ENCODE assay signal across 8 cellular contexts in genomic region chr17:16463341-16464000, GRCh38.
DNase-seq lines count a peak whose midpoint lies in the region; TF ChIP-seq lines count a peak whose summit lies in the region.

No MANE protein-coding gene starts in this region.

- DNase-seq in AG09319 (ENCODE audit: extremely low read depth, low read depth) (peak; percentile 35), NCI-H2107 treated with DMSO at 0.1 percent for 48 hours (lab: John Stamatoyannopoulos, UW; ENCODE audit: unreplicated experiment) (peak; percentile 20), astrocyte of the spinal cord (ENCODE audit: low read depth, low spot score) (no peak), left kidney (ENCODE audit: low read depth, low spot score) (peak; percentile 71), HCEC 1CT (no peak), Ammon's horn (ENCODE audit: low spot score) (no peak), GF-D8 (lab: John Stamatoyannopoulos, UW) (no peak)
- DNase-seq in activated CD4-positive, alpha-beta T cell treated with anti-CD3 and anti-CD28 coated beads, Interleukin-2, amount 50 U/mL, for 1 hour = no peak

- in situ Hi-C loops in astrocyte of the spinal cord (cut with HindIII; ENCODE audit: low sequenced_read_pairs) = no loop called here

- H3K4me3 ChIP-seq in astrocyte of the spinal cord (ENCODE audit: low read depth, low read length) = no peak overlapping the region

- peak; percentile 44 for TF ChIP-seq CTCF in AG09319 (IDR thresholded peaks at IDR 0.05; ENCODE audit: low read depth, low read length)
- peak; percentile 33 for TF ChIP-seq CTCF in astrocyte of the spinal cord (IDR thresholded peaks at IDR 0.05; ENCODE audit: low read depth, low read length)

Comparison
In these comparisons a context has a peak if more than half of its experiments do, and no peak if none do; other contexts are left out.
1. DNase-seq: peak in AG09319 (single experiment), NCI-H2107 treated with DMSO at 0.1 percent for 48 hours (single experiment) and left kidney (single experiment); none in astrocyte of the spinal cord (single experiment), HCEC 1CT (single experiment), Ammon's horn (single experiment), GF-D8 (single experiment) and activated CD4-positive, alpha-beta T cell treated with anti-CD3 and anti-CD28 coated beads, Interleukin-2, amount 50 U/mL, for 1 hour (single experiment).